In genomic region chr10:21719502-21719901, GRCh38 we compare ENCODE assay signal across 18 cellular contexts.
A peak's percentile ranks its signal among the peaks of the same experiment; 100 is the strongest.
DNase-seq lines count a peak whose midpoint lies in the region; ATAC-seq and TF ChIP-seq lines count a peak whose summit lies in the region.
"Had no signal": no experiment of that assay in that cellular context is flagged by ENCODE, and none has a peak within 500 bp of the region (broad histone marks: within the 10 kb centered on the region; RNA-seq: fewer than 3 reads in every experiment).

No MANE protein-coding gene starts in this region.

- no peak for TF ChIP-seq CTCF in A673 (conservative IDR thresholded peaks at IDR 0.05; ENCODE audit: low read depth, low read length)
- no peak for TF ChIP-seq CTCF in H9 (conservative IDR thresholded peaks at IDR 0.05)

- H3K9ac ChIP-seq in H9 (ENCODE audit: extremely low read depth, insufficient read length, low read length) (no peak overlapping the region), iPS-18a (ENCODE audit: low read length) (peak overlapping the region; percentile 25)

- peaks cover 55% of the 10 kb centered on the region for H3K4me1 ChIP-seq in A673 (ENCODE audit: insufficient read depth, low read length, poor library complexity, severe bottlenecking)
- H3K4me1 ChIP-seq in H9 (ENCODE audit: insufficient read depth, low read length), result no peaks in the 10 kb centered on the region; the same call in 1 of the 2 replicates
- H3K4me1 ChIP-seq in iPS-18a (ENCODE audit: control insufficient read depth, low read depth, low read length), result peaks cover 13% of the 10 kb centered on the region

- peaks cover 5% of the 10 kb centered on the region for H3K36me3 ChIP-seq in A673 (ENCODE audit: insufficient read depth, low read length, poor library complexity, severe bottlenecking)
- H3K36me3 ChIP-seq in iPS-18a (ENCODE audit: control insufficient read depth, low read depth, low read length), result peaks cover 12% of the 10 kb centered on the region

- H3K4ac ChIP-seq in H9 (ENCODE audit: low read depth, low read length), result no peak overlapping the region

- no TSS peak for BruUV-seq in A673 (replicated peaks; lab: Mats Ljungman, UMichigan)

- no peak for DNase-seq in A673 (ENCODE audit: low spot score)
- no peak for DNase-seq in H9
- DNase-seq in NCI-H1048 (lab: John Stamatoyannopoulos, UW), result no peak
- no peak for DNase-seq in activated T-cell treated with anti-CD3 and anti-CD28 coated beads for 4 hours
- no peak for DNase-seq in GM19240 (ENCODE audit: insufficient read length, low spot score)
- DNase-seq: DMS79, KBM-7, NCI-H1105 treated with DMSO at 0.1 percent for 48 hours, NCI-H1694, NCI-H2081, NCI-H446, NCI-H526, Right ventricle myocardium superior, T-helper 17 cell had no signal

- H2BK5ac ChIP-seq in H9 (ENCODE audit: insufficient read length, low read length), result no peak overlapping the region

- no peak overlapping the region for H3K4me2 ChIP-seq in H9 (ENCODE audit: insufficient read depth, insufficient read length, low read length)

- H4K91ac ChIP-seq in H9 (ENCODE audit: insufficient read length, low read depth, low read length), result no peak overlapping the region

- no CpG with 5 or more reads among the region's 1 CpG for WGBS in H9 (ENCODE audit: extremely low coverage, insufficient read length, low lambda C conversion rate)

- H4K20me1 ChIP-seq in H9 (ENCODE audit: control insufficient read depth, insufficient read depth, insufficient read length), result no peaks in the 10 kb centered on the region

- no peak overlapping the region for H2AK5ac ChIP-seq in H9 (ENCODE audit: insufficient read length, low read length)

- no peak for ATAC-seq in activated T-helper 17 cell treated with anti-CD3 and anti-CD28 coated beads, Interleukin-2, amount 50 U/mL, for 72 hours (replicated peaks)
- ATAC-seq: T-helper 17 cell had no signal

- POLR2A ChIA-PET in A673 (lab: Charles Lee; ENCODE audit: low non-redundant PET), result no interaction called here

- H3K14ac ChIP-seq in H9 (ENCODE audit: insufficient read depth, low read length), result no peak overlapping the region

- no peak overlapping the region for H2BK120ac ChIP-seq in H9 (ENCODE audit: low read depth, low read length, poor library complexity, severe bottlenecking)

- H2BK15ac ChIP-seq in H9 (ENCODE audit: low read depth, low read length), result no peak overlapping the region

- H3K4me3 Mint-ChIP-seq in H9, result no peak overlapping the region
- no peak overlapping the region for H3K4me3 Mint-ChIP-seq in activated T-helper 17 cell treated with anti-CD3 and anti-CD28 coated beads, Interleukin-2, amount 50 U/mL, for 72 hours
- H3K4me3 Mint-ChIP-seq: B cell, CD14-positive monocyte, T-helper 17 cell had no signal

- no peak overlapping the region for H4K8ac ChIP-seq in H9 (replicated peaks; ENCODE audit: insufficient read length, low read depth, low read length)

- H2BK12ac ChIP-seq in H9 (ENCODE audit: insufficient read length, low read depth, low read length), result no peak overlapping the region

- H3K56ac ChIP-seq in H9 (ENCODE audit: insufficient read length, low read depth, low read length), result no peak overlapping the region

- H3K9me3 ChIP-seq in A673 (ENCODE audit: low read depth, low read length, poor library complexity, severe bottlenecking) (no peaks in the 10 kb centered on the region), H9 (ENCODE audit: control insufficient read depth, low read depth, low read length) (no peaks in the 10 kb centered on the region), iPS-18a (ENCODE audit: control insufficient read depth, low read depth, low read length) (no peaks in the 10 kb centered on the region)

- CTCF ChIA-PET in A673 (lab: Charles Lee), result no interaction called here

- H3K23ac ChIP-seq in H9 (ENCODE audit: insufficient read length, low read depth, low read length), result no peak overlapping the region

- intact Hi-C loops in A673 (cut with micrococcal nuclease; ENCODE audit: unreplicated experiment), result no loop called here

- H3K18ac ChIP-seq in H9 (ENCODE audit: insufficient read length, low read depth, low read length), result no peak overlapping the region

- H2BK20ac ChIP-seq in H9 (ENCODE audit: low read depth, low read length, poor library complexity, severe bottlenecking), result no peak overlapping the region

- no peak overlapping the region for H2AFZ ChIP-seq in H9 (ENCODE audit: low read length)

- H3K79me1 ChIP-seq in H9 (ENCODE audit: insufficient read depth, low read depth, low read length, poor library complexity, severe bottlenecking), result no peaks in the 10 kb centered on the region

- peaks cover 5 to 37% (median 21%) of the 10 kb centered on the region in 3 experiments for H3K36me3 Mint-ChIP-seq in H9 (ENCODE audit: insufficient read depth in 1 of 3, low read depth in 3 of 3)
- peaks cover 54% of the 10 kb centered on the region for H3K36me3 Mint-ChIP-seq in activated T-helper 17 cell treated with anti-CD3 and anti-CD28 coated beads, Interleukin-2, amount 50 U/mL, for 72 hours (ENCODE audit: low read depth)

- H3K27me3 ChIP-seq in A673 (replicated peaks; ENCODE audit: insufficient read depth, low read depth, low read length, poor library complexity), result no peaks in the 10 kb centered on the region
- no peaks in the 10 kb centered on the region for H3K27me3 ChIP-seq in H9 (ENCODE audit: insufficient read depth, low read length)
- no peaks in the 10 kb centered on the region for H3K27me3 ChIP-seq in iPS-18a (ENCODE audit: control insufficient read depth, insufficient read depth, low read length)

- peaks cover 17% of the 10 kb centered on the region in 2 experiments for H3K4me1 Mint-ChIP-seq in H9
- H3K4me1 Mint-ChIP-seq in activated T-helper 17 cell treated with anti-CD3 and anti-CD28 coated beads, Interleukin-2, amount 50 U/mL, for 72 hours, result peaks cover 8% of the 10 kb centered on the region
- H3K4me1 Mint-ChIP-seq: B cell had no signal

- no peaks in the 10 kb centered on the region for H3K9me3 Mint-ChIP-seq in H9
- no peaks in the 10 kb centered on the region for H3K9me3 Mint-ChIP-seq in activated T-helper 17 cell treated with anti-CD3 and anti-CD28 coated beads, Interleukin-2, amount 50 U/mL, for 72 hours

- no peaks in the 10 kb centered on the region for H3K79me2 ChIP-seq in H9 (ENCODE audit: insufficient read depth, low read length)

- no peaks in the 10 kb centered on the region for H3K23me2 ChIP-seq in H9 (ENCODE audit: insufficient read length, low read depth, low read length, poor library complexity, severe bottlenecking)

- H3K27me3 Mint-ChIP-seq in H9 (ENCODE audit: low read depth), result no peaks in the 10 kb centered on the region
- no peaks in the 10 kb centered on the region for H3K27me3 Mint-ChIP-seq in activated T-helper 17 cell treated with anti-CD3 and anti-CD28 coated beads, Interleukin-2, amount 50 U/mL, for 72 hours
- H3K27me3 Mint-ChIP-seq: B cell, T-helper 17 cell had no signal

- H3K4me3 ChIP-seq in A673 (ENCODE audit: low read depth, low read length, poor library complexity, severe bottlenecking) (no peak overlapping the region), iPS-18a (ENCODE audit: low read length) (no peak overlapping the region)

- peak overlapping the region; percentile 38 for H3K27ac ChIP-seq in A673 (ENCODE audit: low read depth, low read length, poor library complexity, severe bottlenecking)
- no peak overlapping the region for H3K27ac ChIP-seq in H9 (ENCODE audit: insufficient read length, low read depth, low read length)
- peak overlapping the region; percentile 70 for H3K27ac ChIP-seq in iPS-18a (ENCODE audit: low read length)

- H4K5ac ChIP-seq in H9 (ENCODE audit: insufficient read length, low read depth, low read length), result no peak overlapping the region

- peak overlapping the region in 2 of 3 experiments; percentile 48 to 91; a peak in 1 of 7 replicates for H3K27ac Mint-ChIP-seq in H9
- peak overlapping the region; percentile 17 for H3K27ac Mint-ChIP-seq in activated T-helper 17 cell treated with anti-CD3 and anti-CD28 coated beads, Interleukin-2, amount 50 U/mL, for 72 hours
- H3K27ac Mint-ChIP-seq: B cell, T-helper 17 cell had no signal

- H3T11ph ChIP-seq in H9 (ENCODE audit: low read length), result no peak overlapping the region
